14 cellular contexts compared by ENCODE assay signal in the genomic region with DNA sequence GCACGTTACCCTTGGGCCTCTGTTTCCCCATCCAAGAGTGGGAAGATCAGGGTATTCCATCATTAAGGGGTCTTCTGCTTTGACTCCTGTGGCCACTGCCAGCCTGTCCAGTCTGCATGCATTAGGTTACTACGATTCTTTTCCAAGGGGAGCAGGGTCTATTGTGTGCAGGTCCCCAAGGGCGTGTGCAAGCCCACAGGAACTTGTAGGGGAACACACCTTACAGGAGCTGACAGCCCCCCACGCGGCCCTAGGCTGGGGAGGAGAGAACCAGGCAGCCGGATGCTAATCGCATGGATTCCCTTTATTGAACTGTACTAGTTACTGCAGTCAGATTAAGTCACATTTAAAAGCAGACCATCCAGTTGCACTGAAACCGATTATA.
DNase-seq lines count a peak whose midpoint lies in the region; ATAC-seq and TF ChIP-seq lines count a peak whose summit lies in the region.
"Had no signal": no experiment of that assay in that cellular context is flagged by ENCODE, and none has a peak within 500 bp of the region (broad histone marks: within the 10 kb centered on the region; RNA-seq: fewer than 3 reads in every experiment).

No MANE protein-coding gene starts in this region.

- H3K27ac Mint-ChIP-seq in activated CD4-positive, alpha-beta memory T cell treated with anti-CD3 and anti-CD28 coated beads, Interleukin-2, amount 10 ng/mL, durations not matched to agents 7 days and 5 days = no peak overlapping the region
- H3K27ac Mint-ChIP-seq: CD4-positive, alpha-beta memory T cell had no signal

- CTCF ChIA-PET in activated CD4-positive, alpha-beta memory T cell treated with anti-CD3 and anti-CD28 coated beads, Interleukin-2, amount 10 ng/mL, durations not matched to agents 7 days and 5 days (lab: Charles Lee) = no interaction called here

- H3K27ac ChIP-seq in heart right ventricle = no peak overlapping the region
- H3K27ac ChIP-seq in lower lobe of right lung = no peak overlapping the region
- H3K27ac ChIP-seq in sigmoid colon = no peak overlapping the region
- H3K27ac ChIP-seq: C4-2B, GM23248 had no signal

- intact Hi-C loops in cardiac septum (cut with DNase I) = loop anchor here (5.0 to 10.0 kb wide), 3 partner anchors 102 to 367 kb away; a partner anchor contains a TSS
- intact Hi-C loops in heart right ventricle (cut with DNase I) = loop anchor here in 8 of 10 donors (5.0 to 10.0 kb wide), 13 partner anchors 48 to 432 kb away; a partner anchor contains a TSS
- intact Hi-C loops in lower lobe of right lung (cut with DNase I) = no loop called here
- intact Hi-C loops in sigmoid colon (cut with DNase I) = loop anchor here (5.0 kb wide), 4 partner anchors 107 to 432 kb away; a partner anchor contains a TSS

- H3K4me3 ChIP-seq in heart right ventricle (no peak overlapping the region), lower lobe of right lung (no peak overlapping the region), sigmoid colon (no peak overlapping the region)
- H3K4me3 ChIP-seq: GM23248 had no signal

- WGBS in heart right ventricle, 2 donors = 92% methylated on average over 8 of the region's 8 CpGs
- WGBS in sigmoid colon, 2 donors = 89 to 90% methylated on average over 8 of the region's 8 CpGs

- H3K27me3 ChIP-seq in heart right ventricle (peaks cover 0 to 3% (median 0%) of the 10 kb centered on the region in 7 donors), lower lobe of right lung (ENCODE audit: low read depth) (no peaks in the 10 kb centered on the region), sigmoid colon (no peaks in the 10 kb centered on the region)
- H3K27me3 ChIP-seq: BE2C had no signal

- no peaks in the 10 kb centered on the region for H3K9me3 Mint-ChIP-seq in activated CD4-positive, alpha-beta memory T cell treated with anti-CD3 and anti-CD28 coated beads, Interleukin-2, amount 10 ng/mL, durations not matched to agents 7 days and 5 days
- H3K9me3 Mint-ChIP-seq: CD4-positive, alpha-beta memory T cell had no signal

- DNase-seq in cardiac septum (ENCODE audit: low spot score) = peak; percentile 41
- DNase-seq in heart right ventricle = no peak
- peak; percentile 18 for DNase-seq in lower lobe of right lung
- DNase-seq in sigmoid colon = peak; percentile 47
- DNase-seq in activated CD4-positive, alpha-beta memory T cell treated with anti-CD3 and anti-CD28 coated beads, Interleukin-2, amount 10 ng/mL, durations not matched to agents 7 days and 5 days = no peak
- DNase-seq in NCI-H1694 treated with DMSO at 0.1 percent for 48 hours (lab: John Stamatoyannopoulos, UW) = no peak
- no peak for DNase-seq in ecto neural progenitor cell (ENCODE audit: low spot score)
- DNase-seq: BE2C; CD4-positive, alpha-beta memory T cell; DMS153; EL; GM23248 had no signal

- H3K4me3 Mint-ChIP-seq in activated CD4-positive, alpha-beta memory T cell treated with anti-CD3 and anti-CD28 coated beads, Interleukin-2, amount 10 ng/mL, durations not matched to agents 7 days and 5 days = no peak overlapping the region
- H3K4me3 Mint-ChIP-seq: CD4-positive, alpha-beta memory T cell had no signal

- no peaks in the 10 kb centered on the region for H3K27me3 Mint-ChIP-seq in activated CD4-positive, alpha-beta memory T cell treated with anti-CD3 and anti-CD28 coated beads, Interleukin-2, amount 10 ng/mL, durations not matched to agents 7 days and 5 days

- no peaks in the 10 kb centered on the region for H3K4me1 Mint-ChIP-seq in activated CD4-positive, alpha-beta memory T cell treated with anti-CD3 and anti-CD28 coated beads, Interleukin-2, amount 10 ng/mL, durations not matched to agents 7 days and 5 days

- no peak for TF ChIP-seq POLR2A in sigmoid colon (IDR thresholded peaks at IDR 0.05)

- no peaks in the 10 kb centered on the region for H3K36me3 ChIP-seq in heart right ventricle
- no peaks in the 10 kb centered on the region for H3K36me3 ChIP-seq in lower lobe of right lung
- H3K36me3 ChIP-seq in sigmoid colon = no peaks in the 10 kb centered on the region
- H3K36me3 ChIP-seq: BE2C had no signal

- peaks cover 2 to 17% (median 13%) of the 10 kb centered on the region in 9 donors for H3K4me1 ChIP-seq in heart right ventricle
- peaks cover 11% of the 10 kb centered on the region for H3K4me1 ChIP-seq in lower lobe of right lung
- H3K4me1 ChIP-seq in sigmoid colon = peaks cover 0 to 11% (median 8%) of the 10 kb centered on the region in 4 donors

- TF ChIP-seq EP300 in sigmoid colon (IDR thresholded peaks at IDR 0.05) = no peak

- no peak for TF ChIP-seq CTCF in heart right ventricle (IDR thresholded peaks at IDR 0.05)
- TF ChIP-seq CTCF in lower lobe of right lung (IDR thresholded peaks at IDR 0.05) = no peak
- no peak for TF ChIP-seq CTCF in sigmoid colon (IDR thresholded peaks at IDR 0.05)

- H3K9me3 ChIP-seq in heart right ventricle (peaks cover 0 to 10% (median 0%) of the 10 kb centered on the region in 11 donors), lower lobe of right lung (no peaks in the 10 kb centered on the region), sigmoid colon (no peaks in the 10 kb centered on the region)
- H3K9me3 ChIP-seq: BE2C had no signal

- POLR2A ChIA-PET in activated CD4-positive, alpha-beta memory T cell treated with anti-CD3 and anti-CD28 coated beads, Interleukin-2, amount 10 ng/mL, durations not matched to agents 7 days and 5 days (lab: Charles Lee) = no interaction called here

- ATAC-seq in heart right ventricle = no peak
- ATAC-seq in lower lobe of right lung = no peak
- ATAC-seq: HCT116 had no signal

- H3K36me3 Mint-ChIP-seq in activated CD4-positive, alpha-beta memory T cell treated with anti-CD3 and anti-CD28 coated beads, Interleukin-2, amount 10 ng/mL, durations not matched to agents 7 days and 5 days (ENCODE audit: low read depth) = no peaks in the 10 kb centered on the region
- H3K36me3 Mint-ChIP-seq: CD4-positive, alpha-beta memory T cell had no signal

Comparison
In these comparisons a context has a peak if more than half of its experiments do, and no peak if none do; other contexts are left out.
1. DNase-seq: peak in cardiac septum (single experiment), lower lobe of right lung (single experiment) and sigmoid colon (single experiment); none in heart right ventricle (0 of 2), activated CD4-positive, alpha-beta memory T cell treated with anti-CD3 and anti-CD28 coated beads, Interleukin-2, amount 10 ng/mL, durations not matched to agents 7 days and 5 days (single experiment), NCI-H1694 treated with DMSO at 0.1 percent for 48 hours (single experiment) and ecto neural progenitor cell (single experiment).